In the genomic region with DNA sequence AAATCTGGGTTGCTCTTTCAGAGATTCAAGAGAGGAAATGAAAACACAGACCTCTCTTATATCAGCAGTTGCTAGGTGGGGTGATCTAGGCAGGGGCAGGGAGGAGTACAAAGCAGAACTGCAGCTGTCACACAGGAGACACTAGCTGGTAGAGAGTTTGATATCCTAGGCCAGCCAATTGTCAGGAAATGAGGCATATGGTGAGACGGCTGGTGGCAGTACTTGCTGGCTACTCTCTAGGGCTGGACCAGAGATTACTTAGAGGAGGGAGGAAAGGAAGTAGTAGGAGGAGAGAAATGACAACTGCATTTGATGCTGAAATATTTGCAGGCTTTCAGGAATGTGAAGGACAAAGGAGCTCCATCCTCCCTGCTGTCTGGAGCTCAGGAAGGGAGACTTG, we compare ENCODE assay signal across 1 cellular context.
TF ChIP-seq lines count a peak whose summit lies in the region.

No MANE protein-coding gene starts in this region.

TF ChIP-seq in GM23338, 12 proteins besides CTCF, POLR2A, EP300 and RAD21 (continued from another document):
- TF ChIP-seq, protein P1, sequence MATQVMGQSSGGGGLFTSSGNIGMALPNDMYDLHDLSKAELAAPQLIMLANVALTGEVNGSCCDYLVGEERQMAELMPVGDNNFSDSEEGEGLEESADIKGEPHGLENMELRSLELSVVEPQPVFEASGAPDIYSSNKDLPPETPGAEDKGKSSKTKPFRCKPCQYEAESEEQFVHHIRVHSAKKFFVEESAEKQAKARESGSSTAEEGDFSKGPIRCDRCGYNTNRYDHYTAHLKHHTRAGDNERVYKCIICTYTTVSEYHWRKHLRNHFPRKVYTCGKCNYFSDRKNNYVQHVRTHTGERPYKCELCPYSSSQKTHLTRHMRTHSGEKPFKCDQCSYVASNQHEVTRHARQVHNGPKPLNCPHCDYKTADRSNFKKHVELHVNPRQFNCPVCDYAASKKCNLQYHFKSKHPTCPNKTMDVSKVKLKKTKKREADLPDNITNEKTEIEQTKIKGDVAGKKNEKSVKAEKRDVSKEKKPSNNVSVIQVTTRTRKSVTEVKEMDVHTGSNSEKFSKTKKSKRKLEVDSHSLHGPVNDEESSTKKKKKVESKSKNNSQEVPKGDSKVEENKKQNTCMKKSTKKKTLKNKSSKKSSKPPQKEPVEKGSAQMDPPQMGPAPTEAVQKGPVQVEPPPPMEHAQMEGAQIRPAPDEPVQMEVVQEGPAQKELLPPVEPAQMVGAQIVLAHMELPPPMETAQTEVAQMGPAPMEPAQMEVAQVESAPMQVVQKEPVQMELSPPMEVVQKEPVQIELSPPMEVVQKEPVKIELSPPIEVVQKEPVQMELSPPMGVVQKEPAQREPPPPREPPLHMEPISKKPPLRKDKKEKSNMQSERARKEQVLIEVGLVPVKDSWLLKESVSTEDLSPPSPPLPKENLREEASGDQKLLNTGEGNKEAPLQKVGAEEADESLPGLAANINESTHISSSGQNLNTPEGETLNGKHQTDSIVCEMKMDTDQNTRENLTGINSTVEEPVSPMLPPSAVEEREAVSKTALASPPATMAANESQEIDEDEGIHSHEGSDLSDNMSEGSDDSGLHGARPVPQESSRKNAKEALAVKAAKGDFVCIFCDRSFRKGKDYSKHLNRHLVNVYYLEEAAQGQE (IDR thresholded peaks at IDR 0.05; ENCODE audit: unreplicated experiment), result no peak
- TF ChIP-seq CREB1 (CRISPR knock-in tag; IDR thresholded peaks at IDR 0.05; ENCODE audit: low read depth) (no peak), NANOG (IDR thresholded peaks at IDR 0.05; ENCODE audit: borderline replicate concordance) (no peak), EZH2phosphoT487 (IDR thresholded peaks at IDR 0.05; ENCODE audit: unreplicated experiment) (no peak), JUNB (IDR thresholded peaks at IDR 0.05; ENCODE audit: unreplicated experiment) (no peak), ZNF114 (CRISPR knock-in tag; IDR thresholded peaks at IDR 0.05) (no peak)
- TF ChIP-seq, protein P2, sequence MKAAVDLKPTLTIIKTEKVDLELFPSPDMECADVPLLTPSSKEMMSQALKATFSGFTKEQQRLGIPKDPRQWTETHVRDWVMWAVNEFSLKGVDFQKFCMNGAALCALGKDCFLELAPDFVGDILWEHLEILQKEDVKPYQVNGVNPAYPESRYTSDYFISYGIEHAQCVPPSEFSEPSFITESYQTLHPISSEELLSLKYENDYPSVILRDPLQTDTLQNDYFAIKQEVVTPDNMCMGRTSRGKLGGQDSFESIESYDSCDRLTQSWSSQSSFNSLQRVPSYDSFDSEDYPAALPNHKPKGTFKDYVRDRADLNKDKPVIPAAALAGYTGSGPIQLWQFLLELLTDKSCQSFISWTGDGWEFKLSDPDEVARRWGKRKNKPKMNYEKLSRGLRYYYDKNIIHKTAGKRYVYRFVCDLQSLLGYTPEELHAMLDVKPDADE (IDR thresholded peaks at IDR 0.05), result no peak
